23 cellular contexts compared by ENCODE assay signal in the genomic region with DNA sequence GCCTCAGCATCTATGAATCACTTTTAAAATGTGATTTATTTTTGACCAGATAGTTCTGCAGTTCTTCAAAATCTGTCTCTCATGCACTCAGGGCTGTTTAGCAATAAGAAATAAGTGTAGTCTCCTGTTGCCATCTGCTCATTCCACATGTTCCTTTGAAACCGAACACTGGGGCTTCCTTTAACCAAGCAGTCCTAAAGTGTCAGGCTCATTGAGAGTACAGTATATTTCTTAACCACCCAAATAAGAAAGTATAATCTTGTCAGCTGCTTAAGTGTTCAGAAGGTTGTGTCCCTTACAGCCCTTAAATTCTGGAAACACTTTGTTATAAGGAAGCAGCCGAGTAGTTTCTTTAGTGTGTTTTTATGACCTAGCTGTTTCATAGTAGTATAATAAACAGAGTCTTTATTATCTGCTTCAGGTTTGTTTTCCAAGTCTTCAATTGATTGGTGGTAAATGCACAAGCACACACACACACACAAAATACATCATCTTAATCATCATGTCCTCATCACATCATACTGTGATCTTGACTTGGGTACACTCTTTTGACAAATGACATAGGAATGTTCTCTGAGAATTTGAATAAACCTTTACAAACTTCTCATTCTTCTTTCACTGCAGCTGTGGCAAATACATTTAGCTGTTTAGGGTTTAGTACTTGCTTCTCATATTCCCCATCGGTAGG. TPM values are rescaled to one million over a fixed set of nuclear protein-coding genes. Genes with fewer than 3 reads are reported as not detected.
DNase-seq lines count a peak whose midpoint lies in the region; ATAC-seq and TF ChIP-seq lines count a peak whose summit lies in the region.
"Had no signal": no experiment of that assay in that cellular context is flagged by ENCODE, and none has a peak within 500 bp of the region (broad histone marks: within the 10 kb centered on the region; RNA-seq: fewer than 3 reads in every experiment).

No MANE protein-coding gene starts in this region.

- TF ChIP-seq POLR2A in lower leg skin (IDR thresholded peaks at IDR 0.05): no peak

- no peaks in the 10 kb centered on the region for H3K36me3 ChIP-seq in fibroblast of lung (ENCODE audit: control insufficient read depth, insufficient read depth, low read length)
- no peaks in the 10 kb centered on the region for H3K36me3 ChIP-seq in psoas muscle (ENCODE audit: insufficient read depth in 1 of 2, low read depth in 1 of 2)
- H3K36me3 ChIP-seq: gastroesophageal sphincter had no signal

- peaks cover 4% of the 10 kb centered on the region for H3K79me2 ChIP-seq in fibroblast of lung (ENCODE audit: control insufficient read depth, insufficient read depth, low read length)

- H3K4me2 ChIP-seq in fibroblast of lung (ENCODE audit: extremely low read depth, insufficient read depth, low read length): no peak overlapping the region

- H3K27ac ChIP-seq in fibroblast of lung (ENCODE audit: insufficient read depth, low read length) (no peak overlapping the region), psoas muscle (no peak overlapping the region)
- H3K27ac ChIP-seq: gastroesophageal sphincter had no signal

- no peak overlapping the region for H3K9ac ChIP-seq in fibroblast of lung (ENCODE audit: insufficient read depth, low read length)

- DNase-seq in HCEC 1CT: peak; percentile 15
- peak; percentile 63 for DNase-seq in NCI-H69 (lab: John Stamatoyannopoulos, UW)
- peak; percentile 9 to 13 for DNase-seq in fibroblast of lung (ENCODE audit: low read depth in 2 of 2)
- no peak for DNase-seq in psoas muscle
- DNase-seq in lower leg skin (ENCODE audit: low spot score in 2 of 2): no peak
- DNase-seq in cerebellum (ENCODE audit: low spot score): no peak
- DNase-seq: activated CD4-positive, alpha-beta T cell treated with anti-CD3 and anti-CD28 coated beads for 48 hours; activated naive CD4-positive, alpha-beta T cell treated with anti-CD3 and anti-CD28 coated beads, Interleukin-2, amount 10 ng/mL, durations not matched to agents 7 days and 5 days; aorta; central memory CD4-positive, alpha-beta T cell; HFFc6; hypothalamus; islet precursor cell; NCI-H1105 treated with DMSO at 0.1 percent for 48 hours; NCI-H2029 treated with DMSO at 0.1 percent for 48 hours; NCI-H446 treated with DMSO at 0.1 percent for 48 hours; NK-92 treated with Interleukin-12 subunit alpha and Interleukin-12 subunit beta, amount 100 ng/mL, for 24 hours; T-helper 17 cell had no signal

- whole genome bisulfite sequencing in psoas muscle, 3 donors: 24 to 34% (median 28%) methylated on average over 3 of the region's 3 CpGs
- 53 to 55% methylated on average over 3 of the region's 3 CpGs for WGBS in lower leg skin, 2 donors

- H3K9me3 ChIP-seq in fibroblast of lung (ENCODE audit: control insufficient read depth, insufficient read depth, low read depth, low read length) (no peaks in the 10 kb centered on the region), psoas muscle (no peaks in the 10 kb centered on the region)
- H3K9me3 ChIP-seq: gastroesophageal sphincter had no signal

- no peak overlapping the region for H2AFZ ChIP-seq in fibroblast of lung (ENCODE audit: low read length)

- peak; percentile 63 to 95 (median 76) for ATAC-seq in psoas muscle
- no peak for ATAC-seq in GM21737 (IDR thresholded peaks at IDR 0.05; ENCODE audit: unreplicated experiment)
- no peak for ATAC-seq in GM18867 (IDR thresholded peaks at IDR 0.05; ENCODE audit: unreplicated experiment)
- ATAC-seq: gastroesophageal sphincter, Panc1, T-helper 17 cell had no signal

- H3K4me3 ChIP-seq in fibroblast of lung (replicated peaks in 1 of 4; ENCODE audit: control extremely low read depth in 1 of 4, insufficient read depth in 1 of 4, low read depth in 3 of 4, low read length in 4 of 4) (no peak overlapping the region), psoas muscle (no peak overlapping the region), lower leg skin (ENCODE audit: low read depth, poor library complexity, severe bottlenecking) (no peak overlapping the region)
- H3K4me3 ChIP-seq: gastroesophageal sphincter, lung had no signal

- intact Hi-C loops in psoas muscle (cut with DNase I): no loop called here
- intact Hi-C loops in lower leg skin (cut with DNase I; ENCODE audit: low total_unique reads): no loop called here

- H3K4me1 ChIP-seq in fibroblast of lung (ENCODE audit: control insufficient read depth, extremely low read depth, insufficient read depth, low read length) (no peaks in the 10 kb centered on the region), psoas muscle (peaks cover 12% of the 10 kb centered on the region)
- H3K4me1 ChIP-seq: gastroesophageal sphincter had no signal

- H4K20me1 ChIP-seq in fibroblast of lung (ENCODE audit: control insufficient read depth, extremely low read depth, insufficient read depth, low read length): no peaks in the 10 kb centered on the region

- TF ChIP-seq CTCF in fibroblast of lung (conservative IDR thresholded peaks at IDR 0.05 in 1 of 2, IDR thresholded peaks at IDR 0.05 in 1 of 2; ENCODE audit: low read depth in 1 of 2, low read length in 2 of 2): no peak
- no peak for TF ChIP-seq CTCF in psoas muscle (IDR thresholded peaks at IDR 0.05)
- no peak for TF ChIP-seq CTCF in lower leg skin (IDR thresholded peaks at IDR 0.05)

- H3K27me3 ChIP-seq in fibroblast of lung (ENCODE audit: control insufficient read depth, insufficient read depth, low read length) (no peaks in the 10 kb centered on the region), psoas muscle (ENCODE audit: insufficient read depth in 3 of 3, low read length in 2 of 3) (no peaks in the 10 kb centered on the region)
- H3K27me3 ChIP-seq: gastroesophageal sphincter had no signal

RNA-seq across cellular contexts. Expression of gene WDR7, which starts 10.4 kb away (rescaled TPM):
- 19.0 and 27.2 TPM in 2 replicates for total RNA-seq in fibroblast of lung
- polyA plus RNA-seq in fibroblast of lung: 7.2 and 9.4 TPM in 2 replicates
- polyA plus RNA-seq in fibroblast of lung (2012): 6.8 and 8.1 TPM in 2 replicates
- 19.9 and 74.8 TPM in 2 replicates for polyA minus RNA-seq in fibroblast of lung (ENCODE audit: low replicate concordance)
- 10 to 100 TPM; 15.5 to 24.4 (median 21.6) TPM for total RNA-seq in psoas muscle
- 10 to 100 TPM in 1 of 3 donors, 1 to 10 TPM in 2; 2.6 to 14.5 (median 4.7) TPM for polyA plus RNA-seq in psoas muscle
- 10 to 100 TPM; 10.3 to 17.2 (median 16.3) TPM for total RNA-seq in lower leg skin
- total RNA-seq in cerebellum: 87.1 TPM

RNA-seq across cellular contexts. Expression of gene TXNL1, which starts 23.2 kb away (rescaled TPM):
- total RNA-seq in fibroblast of lung (16.4 and 25.4 TPM in 2 replicates), psoas muscle (100 to 1,000 TPM; 118 to 172 (median 143) TPM), lower leg skin (10 to 100 TPM; 36.8 to 45.9 (median 42.5) TPM), cerebellum (40.5 TPM)
- polyA plus RNA-seq in fibroblast of lung (103 and 109 TPM in 2 replicates), psoas muscle (100 to 1,000 TPM; 116 to 186 (median 117) TPM)
- polyA plus RNA-seq in fibroblast of lung (2012): 86.1 and 93.4 TPM in 2 replicates
- 4.9 and 16.6 TPM in 2 replicates for polyA minus RNA-seq in fibroblast of lung (ENCODE audit: low replicate concordance)

Comparison
In these comparisons a context has a peak if more than half of its experiments do, and no peak if none do; other contexts are left out.
1. DNase-seq: peak in HCEC 1CT (single experiment), NCI-H69 (single experiment) and fibroblast of lung (2 of 2); none in psoas muscle (0 of 2), lower leg skin (0 of 2) and cerebellum (single experiment).
2. ATAC-seq: peak in psoas muscle (4 of 4); none in GM21737 (single experiment) and GM18867 (single experiment).